Comparison of ENCODE assay signal across 16 cellular contexts in genomic region chr9:94018628-94019027, GRCh38.
DNase-seq lines count a peak whose midpoint lies in the region; ATAC-seq and TF ChIP-seq lines count a peak whose summit lies in the region.
"Had no signal": no experiment of that assay in that cellular context is flagged by ENCODE, and none has a peak within 500 bp of the region (broad histone marks: within the 10 kb centered on the region; RNA-seq: fewer than 3 reads in every experiment).

No MANE protein-coding gene starts in this region.

- peaks cover 20% of the 10 kb centered on the region for H3K4me1 Mint-ChIP-seq in osteocyte (ENCODE audit: unreplicated experiment)
- H3K4me1 Mint-ChIP-seq in H9, result no peaks in the 10 kb centered on the region

- no CpG with 5 or more reads among the region's 2 CpGs for WGBS in H9 (ENCODE audit: extremely low coverage, insufficient read length, low lambda C conversion rate)

- no peak overlapping the region for H3K4me2 ChIP-seq in H9 (ENCODE audit: insufficient read depth, insufficient read length, low read length)

- H2BK15ac ChIP-seq in H9 (ENCODE audit: low read depth, low read length), result no peak overlapping the region

- no peak overlapping the region for H2AK5ac ChIP-seq in H9 (ENCODE audit: insufficient read length, low read length)

- H3K9me3 ChIP-seq in H9 (ENCODE audit: control insufficient read depth, low read depth, low read length), result no peaks in the 10 kb centered on the region

- no peak overlapping the region for H2BK120ac ChIP-seq in H9 (ENCODE audit: low read depth, low read length, poor library complexity, severe bottlenecking)

- no peak overlapping the region for H3K23ac ChIP-seq in H9 (ENCODE audit: insufficient read length, low read depth, low read length)

- H3K79me1 ChIP-seq in H9 (ENCODE audit: insufficient read depth, low read depth, low read length, poor library complexity, severe bottlenecking), result no peaks in the 10 kb centered on the region

- H3K4me3 Mint-ChIP-seq in osteocyte (ENCODE audit: unreplicated experiment), result no peak overlapping the region
- H3K4me3 Mint-ChIP-seq in H9, result no peak overlapping the region
- H3K4me3 Mint-ChIP-seq: CD4-positive, CD25-positive, alpha-beta regulatory T cell; naive thymus-derived CD8-positive, alpha-beta T cell; type B pancreatic cell had no signal

- H3K56ac ChIP-seq in H9 (ENCODE audit: insufficient read length, low read depth, low read length), result no peak overlapping the region

- H3K27me3 Mint-ChIP-seq in osteocyte (ENCODE audit: unreplicated experiment) (peaks cover 2% of the 10 kb centered on the region), H9 (ENCODE audit: low read depth) (peaks cover 4% of the 10 kb centered on the region; the same call in 1 of the 2 replicates)

- no peak overlapping the region for H4K5ac ChIP-seq in H9 (ENCODE audit: insufficient read length, low read depth, low read length)

- TF ChIP-seq CTCF in osteocyte (IDR thresholded peaks at IDR 0.05) (no peak), H9 (conservative IDR thresholded peaks at IDR 0.05) (no peak)

- no peak overlapping the region for H3K4ac ChIP-seq in H9 (ENCODE audit: low read depth, low read length)

- H2BK12ac ChIP-seq in H9 (ENCODE audit: insufficient read length, low read depth, low read length), result no peak overlapping the region

- H3K36me3 Mint-ChIP-seq in osteocyte (ENCODE audit: unreplicated experiment) (no peaks in the 10 kb centered on the region), H9 (ENCODE audit: insufficient read depth in 1 of 3, low read depth in 3 of 3) (no peaks in the 10 kb centered on the region; a peak in 1 of 7 replicates)
- H3K36me3 Mint-ChIP-seq: CD4-positive, CD25-positive, alpha-beta regulatory T cell; naive thymus-derived CD8-positive, alpha-beta T cell; type B pancreatic cell had no signal

- no peak overlapping the region for H2BK5ac ChIP-seq in H9 (ENCODE audit: insufficient read length, low read length)

- no peak overlapping the region for H3K18ac ChIP-seq in H9 (ENCODE audit: insufficient read length, low read depth, low read length)

- H2AFZ ChIP-seq in H9 (ENCODE audit: low read length), result no peak overlapping the region

- no peak for ATAC-seq in HG03139 (IDR thresholded peaks at IDR 0.05; ENCODE audit: unreplicated experiment)
- ATAC-seq: GM12878; left colon; naive thymus-derived CD8-positive, alpha-beta T cell; PC-3; SK-N-SH treated with all-trans-retinoic acid at 6 μM for 48 hours had no signal

- peak overlapping the region; percentile 5 for H3K27ac Mint-ChIP-seq in osteocyte (ENCODE audit: unreplicated experiment)
- no peak overlapping the region for H3K27ac Mint-ChIP-seq in H9
- H3K27ac Mint-ChIP-seq: CD4-positive, CD25-positive, alpha-beta regulatory T cell; naive thymus-derived CD8-positive, alpha-beta T cell; type B pancreatic cell had no signal

- no peaks in the 10 kb centered on the region for H4K20me1 ChIP-seq in H9 (ENCODE audit: control insufficient read depth, insufficient read depth, insufficient read length)

- no peak overlapping the region for H2BK20ac ChIP-seq in H9 (ENCODE audit: low read depth, low read length, poor library complexity, severe bottlenecking)

- no peak overlapping the region for H3K9ac ChIP-seq in H9 (ENCODE audit: extremely low read depth, insufficient read length, low read length)

- H3K27ac ChIP-seq in H9 (ENCODE audit: insufficient read length, low read depth, low read length), result no peak overlapping the region

- H3K14ac ChIP-seq in H9 (ENCODE audit: insufficient read depth, low read length), result no peak overlapping the region

- no peaks in the 10 kb centered on the region for H3K23me2 ChIP-seq in H9 (ENCODE audit: insufficient read length, low read depth, low read length, poor library complexity, severe bottlenecking)

- no peak overlapping the region for H4K91ac ChIP-seq in H9 (ENCODE audit: insufficient read length, low read depth, low read length)

- H3K4me1 ChIP-seq in H9 (ENCODE audit: insufficient read depth, low read length), result no peaks in the 10 kb centered on the region

- no peak overlapping the region for H4K8ac ChIP-seq in H9 (replicated peaks; ENCODE audit: insufficient read length, low read depth, low read length)

- H3T11ph ChIP-seq in H9 (ENCODE audit: low read length), result no peak overlapping the region

- DNase-seq in GF-D8 (lab: John Stamatoyannopoulos, UW) (peak; percentile 25), NCI-H524 (lab: John Stamatoyannopoulos, UW) (peak; percentile 55 to 83), fibroblast of peridontal ligament (ENCODE audit: extremely low read depth) (peak; percentile 94), osteocyte (ENCODE audit: extremely low spot score, unreplicated experiment) (no peak), H9 (no peak)
- DNase-seq in activated CD4-positive, alpha-beta T cell treated with anti-CD3 and anti-CD28 coated beads, Interleukin-2, amount 50 U/mL, for 48 hours, result no peak
- DNase-seq: CD4-positive, CD25-positive, alpha-beta regulatory T cell; EL; left colon; naive thymus-derived CD8-positive, alpha-beta T cell; PC-3; stimulated activated CD4-positive, alpha-beta T cell treated with anti-CD3 and anti-CD28 coated beads, Interleukin-4, amount 100 ng/mL, for 24 hours had no signal

- no peaks in the 10 kb centered on the region for H3K79me2 ChIP-seq in H9 (ENCODE audit: insufficient read depth, low read length)

- no peaks in the 10 kb centered on the region for H3K27me3 ChIP-seq in H9 (ENCODE audit: insufficient read depth, low read length)

- H3K9me3 Mint-ChIP-seq in osteocyte (ENCODE audit: unreplicated experiment) (no peaks in the 10 kb centered on the region), H9 (peaks cover 9 to 13% of the 10 kb centered on the region in 2 experiments; a peak in 4 of 5 replicates)
- H3K9me3 Mint-ChIP-seq: type B pancreatic cell had no signal

Comparison
In these comparisons a context has a peak if more than half of its experiments do, and no peak if none do; other contexts are left out.
1. DNase-seq: peak in GF-D8 (single experiment), NCI-H524 (2 of 2) and fibroblast of peridontal ligament (single experiment); none in osteocyte (single experiment), H9 (single experiment) and activated CD4-positive, alpha-beta T cell treated with anti-CD3 and anti-CD28 coated beads, Interleukin-2, amount 50 U/mL, for 48 hours (0 of 2).